24 cellular contexts compared by ENCODE assay signal in the genomic region with DNA sequence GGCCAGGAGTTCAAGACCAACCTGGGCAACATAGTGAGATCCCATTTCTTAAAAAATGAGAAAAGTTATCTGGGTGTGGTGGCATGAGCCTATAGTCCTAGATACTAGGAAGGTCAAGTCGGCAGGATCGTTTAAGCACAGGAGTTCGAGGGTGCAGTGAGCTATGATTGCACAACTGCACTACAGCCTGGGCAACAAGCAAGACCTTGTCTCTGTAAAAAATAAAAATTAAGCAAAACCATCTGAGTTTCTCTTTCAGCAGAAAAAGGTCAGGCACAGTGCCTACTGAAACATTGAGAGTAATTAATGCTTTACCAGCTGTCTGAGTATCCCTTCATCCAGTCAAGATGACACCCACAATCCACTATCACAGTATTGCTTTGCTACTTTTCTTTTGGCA.
"Had no signal": no experiment of that assay in that cellular context is flagged by ENCODE, and none has a peak within 500 bp of the region (broad histone marks: within the 10 kb centered on the region; RNA-seq: fewer than 3 reads in every experiment).

No MANE protein-coding gene starts in this region.

- H3K9me3 ChIP-seq: esophagus muscularis mucosa, gastroesophageal sphincter, heart left ventricle, lower lobe of right lung, prostate gland, right atrium auricular region, sigmoid colon, testis, tibial artery had no signal

- H3K4me1 ChIP-seq: lower lobe of right lung, prostate gland, right atrium auricular region, testis had no signal

- H3K4me3 ChIP-seq: coronary artery, esophagus muscularis mucosa, gastroesophageal sphincter, heart left ventricle, hepatocyte, lower lobe of right lung, prostate gland, right atrium auricular region, sigmoid colon, testis, tibial artery had no signal

- H3K27ac ChIP-seq: coronary artery, esophagus muscularis mucosa, foreskin keratinocyte, gastroesophageal sphincter, heart left ventricle, hepatocyte, lower lobe of right lung, prostate gland, right atrium auricular region, sigmoid colon, testis, tibial artery had no signal

- FAIRE-seq: endothelial cell of umbilical vein had no signal

- H3K36me3 ChIP-seq: esophagus muscularis mucosa, gastroesophageal sphincter, heart left ventricle, lower lobe of right lung, prostate gland, right atrium auricular region, sigmoid colon, tibial artery had no signal

- DNase-seq: dermis blood vessel endothelial cell; effector memory CD4-positive, alpha-beta T cell; foreskin keratinocyte; heart left ventricle; left cardiac atrium; left ventricle myocardium superior; lower lobe of right lung; naive thymus-derived CD8-positive, alpha-beta T cell; nephron progenitor cell; nucleus accumbens; sigmoid colon; stimulated activated CD4-positive, alpha-beta T cell treated with anti-CD3 and anti-CD28 coated beads, Interleukin-4, amount 100 ng/mL, for 4 hours; stimulated activated naive CD8-positive, alpha-beta T cell treated with anti-CD3 and anti-CD28 coated beads, Interleukin-15, Interleukin-2, amounts not matched to agents 100 U/mL and 50 U/mL, for 24 hours; substantia nigra; testis; tibial artery had no signal

- ATAC-seq: foreskin keratinocyte; gastroesophageal sphincter; heart left ventricle; left cardiac atrium; left ventricle myocardium superior; lower lobe of right lung; naive thymus-derived CD8-positive, alpha-beta T cell; stimulated activated memory B cell treated with anti-CD40 and anti-IgM and Interleukin-4, amounts not matched to agents 10 μg/mL and 1 μg/mL and 100 μg/mL, for 72 hours; stimulated activated naive CD8-positive, alpha-beta T cell treated with anti-CD3 and anti-CD28 coated beads, Interleukin-15, Interleukin-2, amounts not matched to agents 100 U/mL and 50 U/mL, for 24 hours had no signal

- H3K4me2 ChIP-seq: hepatocyte had no signal

- H2AFZ ChIP-seq: hepatocyte had no signal

- H3K27me3 ChIP-seq: esophagus muscularis mucosa, foreskin keratinocyte, gastroesophageal sphincter, heart left ventricle, hepatocyte, right atrium auricular region, sigmoid colon, testis, tibial artery had no signal
